In genomic region chr20:7967199-7967844, GRCh38 we compare ENCODE assay signal across 1 cellular context.
TF ChIP-seq lines count a peak whose summit lies in the region.

No MANE protein-coding gene starts in this region.

TF ChIP-seq in HepG2, 621 proteins besides CTCF, POLR2A, EP300 and RAD21:
- no peak for TF ChIP-seq ZSCAN21 (CRISPR knock-in tag; IDR thresholded peaks at IDR 0.05; ENCODE audit: borderline replicate concordance)
